21 cellular contexts compared by ENCODE assay signal in genomic region chr5:74517700-74518099, GRCh38.
A peak's percentile ranks its signal among the peaks of the same experiment; 100 is the strongest.
DNase-seq lines count a peak whose midpoint lies in the region; ATAC-seq lines count a peak whose summit lies in the region.
"Had no signal": no experiment of that assay in that cellular context is flagged by ENCODE, and none has a peak within 500 bp of the region (broad histone marks: within the 10 kb centered on the region; RNA-seq: fewer than 3 reads in every experiment).

No MANE protein-coding gene starts in this region.

- POLR2A ChIA-PET in activated CD4-positive, alpha-beta memory T cell treated with anti-CD3 and anti-CD28 coated beads for 36 hours (lab: Charles Lee) = no interaction called here

- intact Hi-C loops in activated CD4-positive, alpha-beta memory T cell treated with anti-CD3 and anti-CD28 coated beads for 36 hours (cut with micrococcal nuclease) = no loop called here

- ATAC-seq in GM19397 (IDR thresholded peaks at IDR 0.05; ENCODE audit: unreplicated experiment) (no peak), GM21526 (IDR thresholded peaks at IDR 0.05; ENCODE audit: low FRiP score, unreplicated experiment) (no peak)
- ATAC-seq: activated T-cell treated with anti-CD3 and anti-CD28 coated beads, Interleukin-2, amount 50 U/mL, for 4 hours had no signal

- H3K27me3 Mint-ChIP-seq in activated CD4-positive, alpha-beta memory T cell treated with anti-CD3 and anti-CD28 coated beads for 36 hours = peaks cover 9% of the 10 kb centered on the region

- H3K9me3 ChIP-seq in MG63 (0 out of 2 replicates have a peak, but pooled peaks cover under 1% of the 10 kb centered on the region), HAP-1 (no peaks in the 10 kb centered on the region)
- H3K9me3 ChIP-seq: prostate gland, transverse colon had no signal

- DNase-seq in Caki2 (ENCODE audit: low read depth) = peak; percentile 38
- peak; percentile 69 for DNase-seq in MG63
- DNase-seq in dedifferentiated amniotic fluid mesenchymal stem cell (ENCODE audit: extremely low spot score) = peak; percentile 79
- peak; percentile 57 for DNase-seq in myocyte (ENCODE audit: low read depth)
- DNase-seq in activated CD4-positive, alpha-beta memory T cell treated with anti-CD3 and anti-CD28 coated beads for 36 hours = no peak
- DNase-seq in HAP-1 (ENCODE audit: low spot score in 2 of 2) = no peak
- DNase-seq: activated CD4-positive, alpha-beta T cell treated with anti-CD3 and anti-CD28 coated beads for 48 hours; activated T-cell treated with anti-CD3 and anti-CD28 coated beads, Interleukin-2, amount 50 U/mL, for 4 hours; C1 segment of cervical spinal cord; DMS79 treated with DMSO at 0.1 percent for 48 hours; effector CD8-positive, alpha-beta T cell; head of caudate nucleus; Karpas-422; NCI-H2029; NCI-H526; stimulated activated CD4-positive, alpha-beta T cell treated with anti-CD3 and anti-CD28 coated beads, Interleukin-1b, Interleukin-23, amount 100 ng/mL, for 48 hours; T-helper 2 cell; transverse colon had no signal

- H3K36me3 ChIP-seq in MG63 = no peaks in the 10 kb centered on the region
- H3K36me3 ChIP-seq in HAP-1 (replicated peaks) = no peaks in the 10 kb centered on the region
- H3K36me3 ChIP-seq: prostate gland, transverse colon had no signal

- peaks cover under 1% of the 10 kb centered on the region for H3K9me3 Mint-ChIP-seq in activated CD4-positive, alpha-beta memory T cell treated with anti-CD3 and anti-CD28 coated beads for 36 hours
- H3K9me3 Mint-ChIP-seq: activated T-cell treated with anti-CD3 and anti-CD28 coated beads, Interleukin-2, amount 50 U/mL, for 4 hours had no signal

- no peak overlapping the region for H3K4me3 ChIP-seq in MG63
- H3K4me3 ChIP-seq in HAP-1 = no peak overlapping the region
- H3K4me3 ChIP-seq: prostate gland, transverse colon had no signal

- in situ Hi-C loops in Caki2 (cut with HindIII; ENCODE audit: low pct_unique_long_range_greater_than_20kb, low sequenced_read_pairs) = no loop called here
- in situ Hi-C loops in HAP-1 (cut with MboI; ENCODE audit: low sequenced_read_pairs) = no loop called here

- no peaks in the 10 kb centered on the region for H3K36me3 Mint-ChIP-seq in activated CD4-positive, alpha-beta memory T cell treated with anti-CD3 and anti-CD28 coated beads for 36 hours

- H3K4me1 ChIP-seq in HAP-1 = no peaks in the 10 kb centered on the region
- H3K4me1 ChIP-seq: prostate gland, transverse colon had no signal

- no peak overlapping the region for H3K27ac Mint-ChIP-seq in activated CD4-positive, alpha-beta memory T cell treated with anti-CD3 and anti-CD28 coated beads for 36 hours

- H3K4me3 Mint-ChIP-seq in activated CD4-positive, alpha-beta memory T cell treated with anti-CD3 and anti-CD28 coated beads for 36 hours = no peak overlapping the region
- H3K4me3 Mint-ChIP-seq: activated T-cell treated with anti-CD3 and anti-CD28 coated beads, Interleukin-2, amount 50 U/mL, for 4 hours had no signal

- no peaks in the 10 kb centered on the region for H3K4me1 Mint-ChIP-seq in activated CD4-positive, alpha-beta memory T cell treated with anti-CD3 and anti-CD28 coated beads for 36 hours (ENCODE audit: low read depth)

- CTCF ChIA-PET in activated CD4-positive, alpha-beta memory T cell treated with anti-CD3 and anti-CD28 coated beads for 36 hours (lab: Charles Lee) = interaction anchor here (1.1 kb wide), 1 partner anchor 132 kb away, joined by 3 read pairs; no protein-coding TSS in a partner anchor

- H3K27me3 ChIP-seq in MG63 = no peaks in the 10 kb centered on the region
- H3K27me3 ChIP-seq in HAP-1 (ENCODE audit: low read depth) = no peaks in the 10 kb centered on the region
- H3K27me3 ChIP-seq: transverse colon had no signal

Comparison
In these comparisons a context has a peak if more than half of its experiments do, and no peak if none do; other contexts are left out.
1. DNase-seq: peak in Caki2 (single experiment), MG63 (single experiment), dedifferentiated amniotic fluid mesenchymal stem cell (single experiment) and myocyte (single experiment); none in activated CD4-positive, alpha-beta memory T cell treated with anti-CD3 and anti-CD28 coated beads for 36 hours (single experiment) and HAP-1 (0 of 2).